ENCODE assay signal across 8 cellular contexts in the genomic region with DNA sequence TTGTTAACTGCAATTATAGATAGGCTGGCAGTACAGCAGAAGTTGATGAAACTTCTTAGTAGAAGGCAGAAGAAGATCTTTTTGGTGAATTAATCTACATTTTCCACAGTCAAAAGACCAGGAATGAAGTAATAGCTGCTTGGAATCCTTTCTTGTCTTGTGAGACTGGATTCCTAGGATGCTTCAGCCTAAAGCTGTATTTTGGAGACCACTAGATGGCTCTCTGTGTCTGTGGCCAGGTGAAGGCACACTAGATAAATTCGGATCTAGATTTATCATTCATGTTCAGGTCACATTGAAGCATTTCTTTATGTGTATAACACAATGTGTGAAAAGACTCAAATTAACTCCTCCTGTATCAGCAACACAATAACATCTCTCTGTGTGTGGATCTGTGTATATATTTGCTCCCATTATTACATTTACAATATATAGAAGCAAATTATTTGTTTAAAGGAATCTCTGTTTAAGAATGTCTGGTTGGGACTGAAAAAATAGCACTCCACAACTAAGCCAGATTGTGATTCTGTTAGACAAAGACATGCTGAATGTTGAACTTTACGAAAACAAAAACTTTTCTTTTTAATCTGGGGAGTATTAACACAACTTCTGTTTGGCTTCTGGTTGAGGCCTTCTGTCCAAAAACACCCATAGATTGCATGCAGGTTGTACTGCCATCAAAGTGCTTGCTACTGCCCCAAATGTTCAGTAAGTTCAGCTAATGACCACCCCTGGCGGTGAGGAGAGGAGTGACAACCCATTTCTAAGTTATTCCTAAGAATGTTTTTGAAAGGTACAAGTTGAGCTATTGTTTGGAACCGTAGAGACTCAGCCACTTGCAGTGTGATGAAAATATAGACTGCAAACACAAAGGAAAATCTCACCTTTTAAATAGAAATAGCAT. TPM values are rescaled to one million over a fixed set of nuclear protein-coding genes. Genes with fewer than 3 reads are reported as not detected.
DNase-seq lines count a peak whose midpoint lies in the region; ATAC-seq and TF ChIP-seq lines count a peak whose summit lies in the region.

No MANE protein-coding gene starts in this region.

- POLR2A ChIA-PET in GM10248 (lab: Yijun Ruan, JAX) = no interaction called here

- H3K4me3 ChIP-seq in AG09309 (ENCODE audit: control insufficient read depth, low read depth, low read length) = no peak overlapping the region

- no peaks in the 10 kb centered on the region for H3K36me3 Mint-ChIP-seq in activated naive CD8-positive, alpha-beta T cell treated with anti-CD3 and anti-CD28 coated beads for 36 hours
- H3K36me3 Mint-ChIP-seq in activated T-helper 1 cell treated with anti-CD3 and anti-CD28 coated beads, Interleukin-12 subunit alpha, Interleukin-12 subunit beta, Interleukin-2, Interleukin-4 antibody, amounts not matched to agents 30 ng/mL and 10 ng/mL and 1 ng/mL, durations not matched to agents 14 hours and 24 hours and 36 hours (ENCODE audit: low read depth) = no peaks in the 10 kb centered on the region

- CTCF ChIA-PET in GM10248 (lab: Yijun Ruan, JAX) = interaction anchor here (0.9 to 2.5 kb wide), 12 partner anchors 9 to 126 kb away, joined by 3 to 11 read pairs (median 3); no protein-coding TSS in a partner anchor

- intact Hi-C loops in activated T-helper 1 cell treated with anti-CD3 and anti-CD28 coated beads, Interleukin-12 subunit alpha, Interleukin-12 subunit beta, Interleukin-2, Interleukin-4 antibody, amounts not matched to agents 30 ng/mL and 10 ng/mL and 1 ng/mL, durations not matched to agents 14 hours and 24 hours and 36 hours (cut with micrococcal nuclease) = loop anchor here (1.0 kb wide), 1 partner anchor 127 kb away; no protein-coding TSS in a partner anchor

- no peaks in the 10 kb centered on the region for H3K4me1 Mint-ChIP-seq in activated naive CD8-positive, alpha-beta T cell treated with anti-CD3 and anti-CD28 coated beads for 36 hours
- no peaks in the 10 kb centered on the region for H3K4me1 Mint-ChIP-seq in activated T-helper 1 cell treated with anti-CD3 and anti-CD28 coated beads, Interleukin-12 subunit alpha, Interleukin-12 subunit beta, Interleukin-2, Interleukin-4 antibody, amounts not matched to agents 30 ng/mL and 10 ng/mL and 1 ng/mL, durations not matched to agents 14 hours and 24 hours and 36 hours (ENCODE audit: low read depth)

- H3K4me3 Mint-ChIP-seq in activated naive CD8-positive, alpha-beta T cell treated with anti-CD3 and anti-CD28 coated beads for 36 hours = no peak overlapping the region
- no peak overlapping the region for H3K4me3 Mint-ChIP-seq in activated T-helper 1 cell treated with anti-CD3 and anti-CD28 coated beads, Interleukin-12 subunit alpha, Interleukin-12 subunit beta, Interleukin-2, Interleukin-4 antibody, amounts not matched to agents 30 ng/mL and 10 ng/mL and 1 ng/mL, durations not matched to agents 14 hours and 24 hours and 36 hours

- no peaks in the 10 kb centered on the region for H3K9me3 Mint-ChIP-seq in activated naive CD8-positive, alpha-beta T cell treated with anti-CD3 and anti-CD28 coated beads for 36 hours
- no peaks in the 10 kb centered on the region for H3K9me3 Mint-ChIP-seq in activated T-helper 1 cell treated with anti-CD3 and anti-CD28 coated beads, Interleukin-12 subunit alpha, Interleukin-12 subunit beta, Interleukin-2, Interleukin-4 antibody, amounts not matched to agents 30 ng/mL and 10 ng/mL and 1 ng/mL, durations not matched to agents 14 hours and 24 hours and 36 hours

- peak; percentile 52 for TF ChIP-seq CTCF in AG09309 (IDR thresholded peaks at IDR 0.05; ENCODE audit: control insufficient read depth, insufficient read depth, low read depth, low read length, missing control alignments)
- peak; percentile 50 for TF ChIP-seq CTCF in GM10248 (IDR thresholded peaks at IDR 0.05; ENCODE audit: control extremely low read depth, extremely low read depth, low read depth, missing control alignments)

- H3K27me3 Mint-ChIP-seq in activated naive CD8-positive, alpha-beta T cell treated with anti-CD3 and anti-CD28 coated beads for 36 hours = peaks cover 18% of the 10 kb centered on the region
- peaks cover 11% of the 10 kb centered on the region for H3K27me3 Mint-ChIP-seq in activated T-helper 1 cell treated with anti-CD3 and anti-CD28 coated beads, Interleukin-12 subunit alpha, Interleukin-12 subunit beta, Interleukin-2, Interleukin-4 antibody, amounts not matched to agents 30 ng/mL and 10 ng/mL and 1 ng/mL, durations not matched to agents 14 hours and 24 hours and 36 hours (ENCODE audit: insufficient read depth)

- DNase-seq in AG09309 (ENCODE audit: low read depth) (no peak), GM10248 (ENCODE audit: extremely low spot score) (peak; percentile 29), HCEC 1CT (peak; percentile 15), M059J (ENCODE audit: low read depth) (peak; percentile 20), left lobe of liver (ENCODE audit: low spot score) (no peak), NCI-H2227 (lab: John Stamatoyannopoulos, UW; ENCODE audit: unreplicated experiment) (no peak)
- DNase-seq in activated naive CD8-positive, alpha-beta T cell treated with anti-CD3 and anti-CD28 coated beads for 36 hours = peak; percentile 3
- DNase-seq in activated T-helper 1 cell treated with anti-CD3 and anti-CD28 coated beads, Interleukin-12 subunit alpha, Interleukin-12 subunit beta, Interleukin-2, Interleukin-4 antibody, amounts not matched to agents 30 ng/mL and 10 ng/mL and 1 ng/mL, durations not matched to agents 14 hours and 24 hours and 36 hours (ENCODE audit: low spot score) = no peak

- ATAC-seq in left lobe of liver = peak; percentile 89

- no peak overlapping the region for H3K27ac Mint-ChIP-seq in activated naive CD8-positive, alpha-beta T cell treated with anti-CD3 and anti-CD28 coated beads for 36 hours
- H3K27ac Mint-ChIP-seq in activated T-helper 1 cell treated with anti-CD3 and anti-CD28 coated beads, Interleukin-12 subunit alpha, Interleukin-12 subunit beta, Interleukin-2, Interleukin-4 antibody, amounts not matched to agents 30 ng/mL and 10 ng/mL and 1 ng/mL, durations not matched to agents 14 hours and 24 hours and 36 hours = no peak overlapping the region

RNA-seq across cellular contexts. Expression of gene GRIN3A, which starts 10.6 kb away (rescaled TPM):
- not detected in 2 replicates for total RNA-seq in M059J (2014; rRNA removed; shearing (Covaris generic))
- total RNA-seq in activated naive CD8-positive, alpha-beta T cell treated with anti-CD3 and anti-CD28 coated beads for 36 hours = not detected
- 0.08 TPM for total RNA-seq in left lobe of liver
- total RNA-seq in activated T-helper 1 cell treated with anti-CD3 and anti-CD28 coated beads, Interleukin-12 subunit alpha, Interleukin-12 subunit beta, Interleukin-2, Interleukin-4 antibody, amounts not matched to agents 30 ng/mL and 10 ng/mL and 1 ng/mL, durations not matched to agents 14 hours and 24 hours and 36 hours = not detected in 2 replicates

Comparison
In these comparisons a context has a peak if more than half of its experiments do, and no peak if none do; other contexts are left out.
1. DNase-seq: peak in GM10248 (single experiment), HCEC 1CT (single experiment), M059J (single experiment) and activated naive CD8-positive, alpha-beta T cell treated with anti-CD3 and anti-CD28 coated beads for 36 hours (single experiment); none in AG09309 (single experiment), left lobe of liver (single experiment), NCI-H2227 (single experiment) and activated T-helper 1 cell treated with anti-CD3 and anti-CD28 coated beads, Interleukin-12 subunit alpha, Interleukin-12 subunit beta, Interleukin-2, Interleukin-4 antibody, amounts not matched to agents 30 ng/mL and 10 ng/mL and 1 ng/mL, durations not matched to agents 14 hours and 24 hours and 36 hours (single experiment).